Comparison of ENCODE assay signal across 8 cellular contexts in genomic region chr2:88690591-88691338, GRCh38. TPM values are rescaled to one million over a fixed set of nuclear protein-coding genes. Genes with fewer than 3 reads are reported as not detected.
DNase-seq lines count a peak whose midpoint lies in the region; ATAC-seq and TF ChIP-seq lines count a peak whose summit lies in the region.

No MANE protein-coding gene starts in this region.

- peaks cover 40% of the 10 kb centered on the region for H3K79me2 ChIP-seq in GM23338 (replicated peaks; ENCODE audit: insufficient read depth)

- peak overlapping the region; percentile 64; the same call in 1 of the 2 replicates for H3K27ac ChIP-seq in GM23338 (ENCODE audit: low read depth)
- peak overlapping the region; percentile 82 for H3K27ac ChIP-seq in cardiac muscle cell
- H3K27ac ChIP-seq in sigmoid colon = peak overlapping the region; percentile 73 to 84 (median 80)

- ATAC-seq in GM23338 = peak; percentile 10

- no peaks in the 10 kb centered on the region for H4K20me1 ChIP-seq in GM23338 (replicated peaks; ENCODE audit: insufficient read depth)

- 29 to 36% methylated on average over 20 of the region's 20 CpGs for WGBS in sigmoid colon, 2 donors

- peaks cover 3% of the 10 kb centered on the region; the same call in 1 of the 2 replicates for H3K36me3 ChIP-seq in GM23338 (ENCODE audit: insufficient read depth)
- no peaks in the 10 kb centered on the region for H3K36me3 ChIP-seq in cardiac muscle cell
- H3K36me3 ChIP-seq in sigmoid colon = no peaks in the 10 kb centered on the region

- peaks cover 10% of the 10 kb centered on the region for H3K9me2 ChIP-seq in GM23338 (ENCODE audit: insufficient read depth)

- DNase-seq in GM03348 (ENCODE audit: low spot score) = peak; percentile 6
- peak; percentile 54 for DNase-seq in GM23338 (ENCODE audit: low spot score)
- peak; percentile 10 for DNase-seq in NCI-H226
- peak; percentile 41 for DNase-seq in activated T-helper 1 cell treated with anti-CD3 and anti-CD28 coated beads, Interleukin-12 subunit alpha, Interleukin-12 subunit beta, Interleukin-2, Interleukin-4 antibody, amounts not matched to agents 30 ng/mL and 10 ng/mL and 1 ng/mL, durations not matched to agents 14 hours and 24 hours and 36 hours (ENCODE audit: low spot score)
- DNase-seq in cardiac muscle cell (ENCODE audit: low read depth in 1 of 2, low spot score in 1 of 2) = no peak
- DNase-seq in sigmoid colon = no peak
- DNase-seq in KG1 (lab: John Stamatoyannopoulos, UW) = no peak
- DNase-seq in SHP77 treated with DMSO at 0.1 percent for 48 hours (lab: John Stamatoyannopoulos, UW) = no peak

- peaks cover 52% of the 10 kb centered on the region for H3K9me3 Mint-ChIP-seq in GM23338
- H3K9me3 Mint-ChIP-seq in activated T-helper 1 cell treated with anti-CD3 and anti-CD28 coated beads, Interleukin-12 subunit alpha, Interleukin-12 subunit beta, Interleukin-2, Interleukin-4 antibody, amounts not matched to agents 30 ng/mL and 10 ng/mL and 1 ng/mL, durations not matched to agents 14 hours and 24 hours and 36 hours = no peaks in the 10 kb centered on the region

- H3K4me1 ChIP-seq in GM23338 (ENCODE audit: insufficient read depth) (peaks cover 4% of the 10 kb centered on the region; the same call in 1 of the 2 replicates), cardiac muscle cell (ENCODE audit: low read depth) (peaks cover 11% of the 10 kb centered on the region), sigmoid colon (peaks cover 0 to 26% (median 24%) of the 10 kb centered on the region in 4 donors)

- H3K36me3 Mint-ChIP-seq in GM23338 (ENCODE audit: low read depth) = peaks cover 45% of the 10 kb centered on the region
- peaks cover 8% of the 10 kb centered on the region for H3K36me3 Mint-ChIP-seq in activated T-helper 1 cell treated with anti-CD3 and anti-CD28 coated beads, Interleukin-12 subunit alpha, Interleukin-12 subunit beta, Interleukin-2, Interleukin-4 antibody, amounts not matched to agents 30 ng/mL and 10 ng/mL and 1 ng/mL, durations not matched to agents 14 hours and 24 hours and 36 hours (ENCODE audit: low read depth)

- TF ChIP-seq POLR2A in sigmoid colon (IDR thresholded peaks at IDR 0.05) = no peak

- H2AFZ ChIP-seq in GM23338 = peak overlapping the region; percentile 24; the same call in 1 of the 2 replicates

- H3K4me1 Mint-ChIP-seq in GM23338 = peaks cover 17% of the 10 kb centered on the region
- peaks cover 40% of the 10 kb centered on the region for H3K4me1 Mint-ChIP-seq in activated T-helper 1 cell treated with anti-CD3 and anti-CD28 coated beads, Interleukin-12 subunit alpha, Interleukin-12 subunit beta, Interleukin-2, Interleukin-4 antibody, amounts not matched to agents 30 ng/mL and 10 ng/mL and 1 ng/mL, durations not matched to agents 14 hours and 24 hours and 36 hours (ENCODE audit: low read depth)

- H3K4me2 ChIP-seq in GM23338 = peak overlapping the region; percentile 78

- H3K4me3 ChIP-seq in GM23338 (peak overlapping the region; percentile 92), cardiac muscle cell (peak overlapping the region; percentile 73), sigmoid colon (peak overlapping the region; percentile 65 to 80 (median 76))

- peak in 1 of 2 experiments; percentile 22; a peak in 1 of 4 replicates for TF ChIP-seq CTCF in GM23338 (conservative IDR thresholded peaks at IDR 0.05; ENCODE audit: low read depth in 2 of 2)
- TF ChIP-seq CTCF in cardiac muscle cell (IDR thresholded peaks at IDR 0.05; ENCODE audit: low read depth, low read length) = peak; percentile 9
- peak in 2 of 4 experiments; percentile 22 to 42 for TF ChIP-seq CTCF in sigmoid colon (IDR thresholded peaks at IDR 0.05)

- H3K27me3 Mint-ChIP-seq in GM23338 (ENCODE audit: insufficient read depth, low read depth, poor library complexity) = peaks cover 13% of the 10 kb centered on the region
- no peaks in the 10 kb centered on the region for H3K27me3 Mint-ChIP-seq in activated T-helper 1 cell treated with anti-CD3 and anti-CD28 coated beads, Interleukin-12 subunit alpha, Interleukin-12 subunit beta, Interleukin-2, Interleukin-4 antibody, amounts not matched to agents 30 ng/mL and 10 ng/mL and 1 ng/mL, durations not matched to agents 14 hours and 24 hours and 36 hours (ENCODE audit: insufficient read depth)

- H3K9me3 ChIP-seq in cardiac muscle cell (ENCODE audit: low read depth) (no peaks in the 10 kb centered on the region), sigmoid colon (no peaks in the 10 kb centered on the region)

- H3K27me3 ChIP-seq in GM23338 (ENCODE audit: insufficient read depth) = no peaks in the 10 kb centered on the region; the same call in 1 of the 2 replicates
- no peaks in the 10 kb centered on the region for H3K27me3 ChIP-seq in cardiac muscle cell
- no peaks in the 10 kb centered on the region for H3K27me3 ChIP-seq in sigmoid colon

- intact Hi-C loops in activated T-helper 1 cell treated with anti-CD3 and anti-CD28 coated beads, Interleukin-12 subunit alpha, Interleukin-12 subunit beta, Interleukin-2, Interleukin-4 antibody, amounts not matched to agents 30 ng/mL and 10 ng/mL and 1 ng/mL, durations not matched to agents 14 hours and 24 hours and 36 hours (cut with micrococcal nuclease) = loop anchor here (1.0 kb wide), 5 partner anchors 18 to 99 kb away; partner anchors contain the start of gene EIF2AK3
- intact Hi-C loops in sigmoid colon (cut with DNase I) = loop anchor here (1.0 kb wide), 1 partner anchor 61 kb away; no protein-coding TSS in a partner anchor

- peak overlapping the region; percentile 93 for H3K4me3 Mint-ChIP-seq in GM23338
- peak overlapping the region; percentile 96 for H3K4me3 Mint-ChIP-seq in activated T-helper 1 cell treated with anti-CD3 and anti-CD28 coated beads, Interleukin-12 subunit alpha, Interleukin-12 subunit beta, Interleukin-2, Interleukin-4 antibody, amounts not matched to agents 30 ng/mL and 10 ng/mL and 1 ng/mL, durations not matched to agents 14 hours and 24 hours and 36 hours

- no peak for TF ChIP-seq EP300 in sigmoid colon (IDR thresholded peaks at IDR 0.05)

- H3K27ac Mint-ChIP-seq in GM23338 = peak overlapping the region; percentile 97
- H3K27ac Mint-ChIP-seq in activated T-helper 1 cell treated with anti-CD3 and anti-CD28 coated beads, Interleukin-12 subunit alpha, Interleukin-12 subunit beta, Interleukin-2, Interleukin-4 antibody, amounts not matched to agents 30 ng/mL and 10 ng/mL and 1 ng/mL, durations not matched to agents 14 hours and 24 hours and 36 hours = peak overlapping the region; percentile 91

- no peaks in the 10 kb centered on the region for H3F3A ChIP-seq in GM23338 (replicated peaks; ENCODE audit: low read depth)

TF ChIP-seq in GM23338, 12 proteins besides CTCF, POLR2A, EP300 and RAD21:
- TF ChIP-seq ZNF114 (CRISPR knock-in tag; IDR thresholded peaks at IDR 0.05) (no peak), EZH2phosphoT487 (IDR thresholded peaks at IDR 0.05; ENCODE audit: unreplicated experiment) (no peak), ETS1 (IDR thresholded peaks at IDR 0.05) (no peak), REST (IDR thresholded peaks at IDR 0.05; ENCODE audit: unreplicated experiment) (no peak), NANOG (IDR thresholded peaks at IDR 0.05; ENCODE audit: borderline replicate concordance) (no peak), JUNB (IDR thresholded peaks at IDR 0.05; ENCODE audit: unreplicated experiment) (no peak), STAT1 (IDR thresholded peaks at IDR 0.05; ENCODE audit: unreplicated experiment) (no peak)

RNA-seq across cellular contexts. Expression of gene RPIA, which starts 0.7 kb away (rescaled TPM):
- total RNA-seq in GM23338 (2014; rRNA removed; shearing (Covaris generic)) = 15.2 and 18.8 TPM in 2 replicates
- polyA plus RNA-seq in GM23338 (2016; fragmentation: Nextera tagmentation; extraction: Ambion mirVana) = 22.0 and 22.5 TPM in 2 replicates
- total RNA-seq in activated T-helper 1 cell treated with anti-CD3 and anti-CD28 coated beads, Interleukin-12 subunit alpha, Interleukin-12 subunit beta, Interleukin-2, Interleukin-4 antibody, amounts not matched to agents 30 ng/mL and 10 ng/mL and 1 ng/mL, durations not matched to agents 14 hours and 24 hours and 36 hours = 79.1 and 83.1 TPM in 2 replicates
- 6.4 and 8.8 TPM in 2 replicates for total RNA-seq in cardiac muscle cell
- polyA plus RNA-seq in cardiac muscle cell = 19.5 and 19.9 TPM in 2 replicates
- total RNA-seq in sigmoid colon = 1 to 10 TPM; 1.1 to 8.2 (median 5.1) TPM
- 10 to 100 TPM; 21.0 to 38.3 (median 22.7) TPM for polyA plus RNA-seq in sigmoid colon

Comparison
In these comparisons a context has a peak if more than half of its experiments do, and no peak if none do; other contexts are left out.
1. DNase-seq: peak in GM03348 (single experiment), GM23338 (single experiment), NCI-H226 (single experiment) and activated T-helper 1 cell treated with anti-CD3 and anti-CD28 coated beads, Interleukin-12 subunit alpha, Interleukin-12 subunit beta, Interleukin-2, Interleukin-4 antibody, amounts not matched to agents 30 ng/mL and 10 ng/mL and 1 ng/mL, durations not matched to agents 14 hours and 24 hours and 36 hours (single experiment); none in cardiac muscle cell (0 of 2), sigmoid colon (single experiment), KG1 (single experiment) and SHP77 treated with DMSO at 0.1 percent for 48 hours (single experiment).
2. Peak in every context shown above with its lines, with median percentiles within 50 percentile points of each other: H3K27ac ChIP-seq and H3K4me3 ChIP-seq.